In the genomic region with DNA sequence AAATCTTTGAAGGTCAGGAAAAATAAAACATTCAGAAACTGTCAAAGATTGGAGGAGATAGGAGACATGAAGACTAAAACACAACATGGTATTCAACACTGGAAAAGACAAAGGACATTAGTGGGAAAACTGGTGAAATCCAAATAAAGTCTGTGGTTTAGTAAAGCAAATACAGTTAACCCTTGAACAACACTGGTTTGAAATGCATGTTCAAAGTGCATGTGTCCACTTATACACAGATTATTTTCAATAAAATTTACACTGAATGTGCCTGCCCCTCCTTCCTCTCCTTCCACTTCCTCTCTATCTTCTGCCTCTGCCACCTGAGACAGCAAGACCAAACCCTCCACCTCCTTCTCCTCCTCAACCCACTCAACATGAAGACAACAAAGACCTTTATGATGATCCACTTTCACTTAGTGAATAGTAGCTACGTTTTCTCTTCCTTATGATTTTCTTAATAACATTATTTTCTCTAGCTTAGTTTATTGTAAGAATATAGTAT, we compare ENCODE assay signal across 1 cellular context.
TF ChIP-seq lines count a peak whose summit lies in the region.

No MANE protein-coding gene starts in this region.

TF ChIP-seq in HepG2, 621 proteins besides CTCF, POLR2A, EP300 and RAD21 (continued from another document):
- TF ChIP-seq ZNF331 (CRISPR knock-in tag; IDR thresholded peaks at IDR 0.05) (0 out of 2 replicates have a peak, but pooled peaks have one; percentile 39), TBL1XR1 (IDR thresholded peaks at IDR 0.05; ENCODE audit: borderline replicate concordance, low read length, partially characterized antibody) (no peak), ZNF234 (CRISPR knock-in tag; conservative IDR thresholded peaks at IDR 0.05) (no peak), FOXA3 (CRISPR knock-in tag; IDR thresholded peaks at IDR 0.05) (peak; percentile 76), TBX3 (IDR thresholded peaks at IDR 0.05; ENCODE audit: borderline replicate concordance) (peak; percentile 15; the same call in 1 of the 2 replicates), BCL6 (CRISPR knock-in tag; IDR thresholded peaks at IDR 0.05) (peak; percentile 52; the same call in 1 of the 2 replicates), TP53 (CRISPR knock-in tag; conservative IDR thresholded peaks at IDR 0.05) (no peak), ZNF609 (CRISPR knock-in tag; IDR thresholded peaks at IDR 0.05; ENCODE audit: borderline replicate concordance) (no peak; the same call in 1 of the 2 replicates), HMGXB3 (CRISPR knock-in tag; IDR thresholded peaks at IDR 0.05; ENCODE audit: borderline replicate concordance) (no peak), NR2F1 (CRISPR knock-in tag; IDR thresholded peaks at IDR 0.05) (no peak), EZH2 (conservative IDR thresholded peaks at IDR 0.05; ENCODE audit: low read depth, low read length) (no peak), PLRG1 (conservative IDR thresholded peaks at IDR 0.05) (no peak), IRF2 (CRISPR knock-in tag; IDR thresholded peaks at IDR 0.05) (no peak; the same call in 1 of the 2 replicates), TCF7 (IDR thresholded peaks at IDR 0.05; ENCODE audit: low read depth) (peak; percentile 22; the same call in 1 of the 2 replicates), ZNF276 (CRISPR knock-in tag; IDR thresholded peaks at IDR 0.05; ENCODE audit: low read depth) (no peak), ZNF773 (CRISPR knock-in tag; IDR thresholded peaks at IDR 0.05; ENCODE audit: borderline replicate concordance) (no peak), POGZ (CRISPR knock-in tag; IDR thresholded peaks at IDR 0.05) (peak; percentile 45; the same call in 1 of the 2 replicates), SIX1 (CRISPR knock-in tag; IDR thresholded peaks at IDR 0.05; ENCODE audit: borderline replicate concordance) (peak; percentile 46; the same call in 1 of the 2 replicates), MTF1 (CRISPR knock-in tag; IDR thresholded peaks at IDR 0.05) (no peak), AKAP8 (CRISPR knock-in tag; IDR thresholded peaks at IDR 0.05) (no peak), ZNF577 (CRISPR knock-in tag; IDR thresholded peaks at IDR 0.05; ENCODE audit: borderline replicate concordance, low read depth) (no peak), ARID2 (CRISPR knock-in tag; IDR thresholded peaks at IDR 0.05; ENCODE audit: borderline replicate concordance) (no peak), HMG20A (CRISPR knock-in tag; IDR thresholded peaks at IDR 0.05; ENCODE audit: borderline replicate concordance) (peak; percentile 68; the same call in 1 of the 2 replicates)
- TF ChIP-seq, protein P1, sequence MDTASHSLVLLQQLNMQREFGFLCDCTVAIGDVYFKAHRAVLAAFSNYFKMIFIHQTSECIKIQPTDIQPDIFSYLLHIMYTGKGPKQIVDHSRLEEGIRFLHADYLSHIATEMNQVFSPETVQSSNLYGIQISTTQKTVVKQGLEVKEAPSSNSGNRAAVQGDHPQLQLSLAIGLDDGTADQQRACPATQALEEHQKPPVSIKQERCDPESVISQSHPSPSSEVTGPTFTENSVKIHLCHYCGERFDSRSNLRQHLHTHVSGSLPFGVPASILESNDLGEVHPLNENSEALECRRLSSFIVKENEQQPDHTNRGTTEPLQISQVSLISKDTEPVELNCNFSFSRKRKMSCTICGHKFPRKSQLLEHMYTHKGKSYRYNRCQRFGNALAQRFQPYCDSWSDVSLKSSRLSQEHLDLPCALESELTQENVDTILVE (CRISPR knock-in tag; IDR thresholded peaks at IDR 0.05) = no peak
- TF ChIP-seq, protein P2, sequence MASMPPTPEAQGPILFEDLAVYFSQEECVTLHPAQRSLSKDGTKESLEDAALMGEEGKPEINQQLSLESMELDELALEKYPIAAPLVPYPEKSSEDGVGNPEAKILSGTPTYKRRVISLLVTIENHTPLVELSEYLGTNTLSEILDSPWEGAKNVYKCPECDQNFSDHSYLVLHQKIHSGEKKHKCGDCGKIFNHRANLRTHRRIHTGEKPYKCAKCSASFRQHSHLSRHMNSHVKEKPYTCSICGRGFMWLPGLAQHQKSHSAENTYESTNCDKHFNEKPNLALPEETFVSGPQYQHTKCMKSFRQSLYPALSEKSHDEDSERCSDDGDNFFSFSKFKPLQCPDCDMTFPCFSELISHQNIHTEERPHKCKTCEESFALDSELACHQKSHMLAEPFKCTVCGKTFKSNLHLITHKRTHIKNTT (CRISPR knock-in tag; IDR thresholded peaks at IDR 0.05) = no peak
